8 cellular contexts compared by ENCODE assay signal in genomic region chr11:14519692-14520085, GRCh38. TPM values are rescaled to one million over a fixed set of nuclear protein-coding genes. Genes with fewer than 3 reads are reported as not detected.
A peak's percentile ranks its signal among the peaks of the same experiment; 100 is the strongest.
DNase-seq lines count a peak whose midpoint lies in the region; ATAC-seq and TF ChIP-seq lines count a peak whose summit lies in the region.

No MANE protein-coding gene starts in this region.

- BruUV-seq in PC-9 (replicated peaks; lab: Mats Ljungman, UMichigan), result TSS peak; percentile 67

- H3K9me3 ChIP-seq in PC-9 (ENCODE audit: insufficient read depth, low read depth) (no peaks in the 10 kb centered on the region), colonic mucosa (no peaks in the 10 kb centered on the region), muscle layer of duodenum (ENCODE audit: control insufficient read depth in 1 of 2, low read length in 2 of 2) (no peaks in the 10 kb centered on the region)

- no peaks in the 10 kb centered on the region for H3K27me3 Mint-ChIP-seq in activated T-cell treated with anti-CD3 and anti-CD28 coated beads, Interleukin-2, amount 50 U/mL, for 4 hours (ENCODE audit: low read depth)

- CTCF ChIA-PET in PC-9 (lab: Charles Lee), result no interaction called here

- TF ChIP-seq CTCF in PC-9 (conservative IDR thresholded peaks at IDR 0.05) (no peak), colonic mucosa (IDR thresholded peaks at IDR 0.05) (no peak)

- no peaks in the 10 kb centered on the region for H3K9me2 ChIP-seq in PC-9 (ENCODE audit: insufficient read depth)

- H4K20me1 ChIP-seq in PC-9 (ENCODE audit: insufficient read depth), result no peaks in the 10 kb centered on the region

- peaks cover 30% of the 10 kb centered on the region for H3K36me3 Mint-ChIP-seq in activated T-cell treated with anti-CD3 and anti-CD28 coated beads, Interleukin-2, amount 50 U/mL, for 4 hours (ENCODE audit: insufficient read depth)

- H3K4me1 ChIP-seq in PC-9 (replicated peaks; ENCODE audit: insufficient read depth), result no peaks in the 10 kb centered on the region; the same call in 1 of the 2 replicates
- no peaks in the 10 kb centered on the region for H3K4me1 ChIP-seq in colonic mucosa
- peaks cover 0 to 17% of the 10 kb centered on the region in 2 donors for H3K4me1 ChIP-seq in muscle layer of duodenum (ENCODE audit: control insufficient read depth in 1 of 2, insufficient read depth in 2 of 2, low read length in 2 of 2)

- intact Hi-C loops in PC-9 (cut with micrococcal nuclease; ENCODE audit: unreplicated experiment), result loop anchor here (2.0 to 5.0 kb wide), 2 partner anchors 19 to 373 kb away; partner anchors contain the start of gene CYP2R1
- intact Hi-C loops in colonic mucosa (cut with DNase I), result loop anchor here (5.0 kb wide), 1 partner anchor 368 kb away; no protein-coding TSS in a partner anchor

- H3K9me3 Mint-ChIP-seq in activated T-cell treated with anti-CD3 and anti-CD28 coated beads, Interleukin-2, amount 50 U/mL, for 4 hours, result no peaks in the 10 kb centered on the region

- H3K4me3 Mint-ChIP-seq in activated T-cell treated with anti-CD3 and anti-CD28 coated beads, Interleukin-2, amount 50 U/mL, for 4 hours, result peak overlapping the region; percentile 97

- H2AFZ ChIP-seq in PC-9, result peak overlapping the region; percentile 97

- H3K27me3 ChIP-seq in PC-9 (ENCODE audit: insufficient read depth, low read depth) (no peaks in the 10 kb centered on the region), colonic mucosa (no peaks in the 10 kb centered on the region), muscle layer of duodenum (ENCODE audit: low read depth, low read length) (no peaks in the 10 kb centered on the region)

- ATAC-seq in activated T-cell treated with anti-CD3 and anti-CD28 coated beads, Interleukin-2, amount 50 U/mL, for 4 hours, result peak; percentile 59 to 60
- peak; percentile 7 for ATAC-seq in HG02852 (IDR thresholded peaks at IDR 0.05; ENCODE audit: unreplicated experiment)

- H3K36me3 ChIP-seq in PC-9 (ENCODE audit: low read depth) (peaks cover 8% of the 10 kb centered on the region), colonic mucosa (peaks cover 3% of the 10 kb centered on the region), muscle layer of duodenum (ENCODE audit: control insufficient read depth in 1 of 2, insufficient read depth in 2 of 2, low read length in 2 of 2) (peaks cover 14 to 24% of the 10 kb centered on the region in 2 donors)

- peaks cover 4% of the 10 kb centered on the region; the same call in 1 of the 2 replicates for H3F3A ChIP-seq in PC-9 (ENCODE audit: insufficient read depth, low read depth)

- DNase-seq in activated T-cell treated with anti-CD3 and anti-CD28 coated beads, Interleukin-2, amount 50 U/mL, for 4 hours, result no peak
- DNase-seq in activated T-cell treated with anti-CD3 and anti-CD28 coated beads, Interleukin-2, amount 50 U/mL, for 48 hours, result no peak
- no peak for DNase-seq in PC-9
- no peak for DNase-seq in colonic mucosa
- DNase-seq in activated gamma-delta T cell (lab: John Stamatoyannopoulos, UW), result no peak
- no peak for DNase-seq in midbrain (lab: John Stamatoyannopoulos, UW)

- POLR2A ChIA-PET in PC-9 (lab: Charles Lee; ENCODE audit: unreplicated experiment), result no interaction called here

- H3K4me3 ChIP-seq in PC-9 (peak overlapping the region; percentile 98), colonic mucosa (peak overlapping the region; percentile 76), muscle layer of duodenum (ENCODE audit: low read depth in 1 of 2, low read length in 2 of 2) (peak overlapping the region; percentile 71 to 86)

- H3K4me1 Mint-ChIP-seq in activated T-cell treated with anti-CD3 and anti-CD28 coated beads, Interleukin-2, amount 50 U/mL, for 4 hours (ENCODE audit: low read depth), result peaks cover 29% of the 10 kb centered on the region

- H3K27ac ChIP-seq in PC-9 (peak overlapping the region; percentile 93), colonic mucosa (peak overlapping the region; percentile 85), muscle layer of duodenum (ENCODE audit: low read length) (peak overlapping the region; percentile 91)

- H3K79me2 ChIP-seq in PC-9 (ENCODE audit: low read depth), result peaks cover 37% of the 10 kb centered on the region

- H3K9ac ChIP-seq in colonic mucosa (ENCODE audit: low read depth in 2 of 2, low read length in 2 of 2), result peak overlapping the region; percentile 70 to 77

- H3K4me2 ChIP-seq in PC-9, result peak overlapping the region; percentile 95

RNA-seq across cellular contexts. Expression of gene PSMA1, which starts 0.5 kb away (rescaled TPM):
- total RNA-seq in activated T-cell treated with anti-CD3 and anti-CD28 coated beads, Interleukin-2, amount 50 U/mL, for 4 hours, result 100 to 1,000 TPM; 371 to 419 (median 397) TPM
- total RNA-seq in PC-9 (2021), result 92.2 and 143 TPM in 2 replicates
- 100 to 1,000 TPM; 120 to 147 TPM for total RNA-seq in colonic mucosa

RNA-seq across cellular contexts. Expression of gene COPB1, which starts 20.1 kb away (rescaled TPM):
- total RNA-seq in activated T-cell treated with anti-CD3 and anti-CD28 coated beads, Interleukin-2, amount 50 U/mL, for 4 hours, result 100 to 1,000 TPM; 102 to 123 (median 104) TPM
- total RNA-seq in PC-9 (2021), result 82.4 and 82.8 TPM in 2 replicates
- 100 to 1,000 TPM in 1 of 2 donors, 10 to 100 TPM in 1; 95.2 to 112 TPM for total RNA-seq in colonic mucosa
